ENCODE assay signal across 8 cellular contexts in genomic region chr9:127568971-127569818, GRCh38. TPM values are rescaled to one million over a fixed set of nuclear protein-coding genes. Genes with fewer than 3 reads are reported as not detected.
DNase-seq lines count a peak whose midpoint lies in the region; ATAC-seq and TF ChIP-seq lines count a peak whose summit lies in the region.

No MANE protein-coding gene starts in this region.

- H3K4me1 ChIP-seq in Karpas-422 (ENCODE audit: low read length) (peaks cover 6% of the 10 kb centered on the region), neutrophil (ENCODE audit: control insufficient read depth in 1 of 2, insufficient read depth in 1 of 2, low read depth in 1 of 2, low read length in 1 of 2) (peaks cover 14 to 15% of the 10 kb centered on the region in 2 experiments)

- DNase-seq in Karpas-422 (peak; percentile 74), SK-N-MC (ENCODE audit: low read depth, low spot score) (no peak), foreskin melanocyte (peak; percentile 65), substantia nigra (lab: John Stamatoyannopoulos, UW) (peak in 33 of 49 donors; percentile 23 to 89 (median 49))
- peak; percentile 74 for DNase-seq in activated naive CD4-positive, alpha-beta T cell treated with Interleukin-2 at 50 U/mL for 16 hours

- H3K36me3 ChIP-seq in Karpas-422 (ENCODE audit: insufficient read depth, low read length) (no peaks in the 10 kb centered on the region), SK-N-MC (ENCODE audit: insufficient read depth, low read length) (no peaks in the 10 kb centered on the region), neutrophil (no peaks in the 10 kb centered on the region)

- H3K79me2 ChIP-seq in Karpas-422 (ENCODE audit: low read length): no peaks in the 10 kb centered on the region

- no peaks in the 10 kb centered on the region for H4K20me1 ChIP-seq in Karpas-422 (ENCODE audit: insufficient read depth, low read depth, low read length)

- H3K9ac ChIP-seq in Karpas-422 (ENCODE audit: low read length) (0 out of 2 replicates have a peak overlapping the region, but pooled peaks have one; percentile 24), SK-N-MC (ENCODE audit: insufficient read length) (peak overlapping the region; percentile 82)

- H3K27me3 ChIP-seq in Karpas-422 (ENCODE audit: low read length) (no peaks in the 10 kb centered on the region), neutrophil (peaks cover 86% of the 10 kb centered on the region)

- 0 out of 2 replicates have a peak overlapping the region, but pooled peaks have one; percentile 14 for H2AFZ ChIP-seq in Karpas-422 (ENCODE audit: low read length)

- ATAC-seq in GM18502 (IDR thresholded peaks at IDR 0.05; ENCODE audit: poor library complexity, unreplicated experiment) (peak; percentile 56), GM21515 (IDR thresholded peaks at IDR 0.05; ENCODE audit: unreplicated experiment) (no peak)

- H3K4me3 ChIP-seq in Karpas-422 (ENCODE audit: low read length): peak overlapping the region; percentile 44; the same call in 1 of the 2 replicates
- H3K4me3 ChIP-seq in SK-N-MC: peak overlapping the region; percentile 92
- peak overlapping the region; percentile 40 to 46 for H3K4me3 ChIP-seq in neutrophil (ENCODE audit: low read depth in 1 of 2, low read length in 1 of 2)

- no peaks in the 10 kb centered on the region for H3K9me3 ChIP-seq in Karpas-422 (ENCODE audit: low read length)
- no peaks in the 10 kb centered on the region for H3K9me3 ChIP-seq in SK-N-MC (ENCODE audit: low read depth, low read length)
- H3K9me3 ChIP-seq in neutrophil: no peaks in the 10 kb centered on the region

- H3K9me2 ChIP-seq in Karpas-422 (replicated peaks; ENCODE audit: insufficient read depth, low read length): no peaks in the 10 kb centered on the region

- H3K27ac ChIP-seq in Karpas-422 (ENCODE audit: low read length): no peak overlapping the region
- 0 out of 2 replicates have a peak overlapping the region, but pooled peaks have one; percentile 64 for H3K27ac ChIP-seq in SK-N-MC
- no peak overlapping the region for H3K27ac ChIP-seq in neutrophil
- H3K27ac ChIP-seq in substantia nigra (ENCODE audit: low read depth, low read length, poor library complexity, severe bottlenecking): peak overlapping the region; percentile 73

- peak overlapping the region; percentile 11 for H3K4me2 ChIP-seq in Karpas-422 (ENCODE audit: low read depth, low read length, poor library complexity, severe bottlenecking)

- no peak for TF ChIP-seq CTCF in neutrophil (IDR thresholded peaks at IDR 0.05)

RNA-seq across cellular contexts. Expression of gene STXBP1, which starts 42.9 kb away (rescaled TPM):
- total RNA-seq in Karpas-422 (2014; rRNA removed; shearing (Covaris generic); ENCODE audit: low replicate concordance): 3.1 and 3.6 TPM in 2 replicates

Comparison
In these comparisons a context has a peak if more than half of its experiments do, and no peak if none do; other contexts are left out.
1. H3K27ac ChIP-seq: peak in SK-N-MC (single experiment) and substantia nigra (single experiment); none in Karpas-422 (single experiment) and neutrophil (single experiment).
2. Peak in every context shown above with its lines, with median percentiles within 50 percentile points of each other: H3K4me3 ChIP-seq.